In genomic region chr19:19490247-19490968, GRCh38 we compare ENCODE assay signal across 8 cellular contexts. TPM values are rescaled to one million over a fixed set of nuclear protein-coding genes. Genes with fewer than 3 reads are reported as not detected.
DNase-seq lines count a peak whose midpoint lies in the region; ATAC-seq and TF ChIP-seq lines count a peak whose summit lies in the region.

No MANE protein-coding gene starts in this region.

- intact Hi-C loops in Right ventricle myocardium superior (cut with DNase I): no loop called here
- intact Hi-C loops in posterior cingulate gyrus (cut with DNase I): loop anchor here (1.0 kb wide), 1 partner anchor 123 kb away; no protein-coding TSS in a partner anchor
- intact Hi-C loops in tibial artery (cut with DNase I; ENCODE audit: low total_unique reads): loop anchor here (2.0 kb wide), 1 partner anchor 124 kb away; no protein-coding TSS in a partner anchor

- peak overlapping the region; percentile 84 for H3K9ac ChIP-seq in adipocyte (ENCODE audit: low read length)

- H3K9me3 ChIP-seq in adipocyte (ENCODE audit: control insufficient read depth, low read length) (no peaks in the 10 kb centered on the region), tibial artery (no peaks in the 10 kb centered on the region)

- H3K36me3 ChIP-seq in adipocyte (ENCODE audit: control insufficient read depth, insufficient read depth, low read length, severe bottlenecking) (peaks cover 26% of the 10 kb centered on the region), tibial artery (peaks cover 23 to 39% (median 29%) of the 10 kb centered on the region in 3 donors)

- H3K4me1 ChIP-seq in adipocyte (ENCODE audit: control insufficient read depth, insufficient read depth, low read length) (peaks cover 26% of the 10 kb centered on the region), tibial artery (peaks cover 0 to 50% (median 29%) of the 10 kb centered on the region in 4 donors)

- H3K27me3 ChIP-seq in adipocyte (replicated peaks; ENCODE audit: control insufficient read depth, insufficient read depth, low read length): no peaks in the 10 kb centered on the region
- H3K27me3 ChIP-seq in tibial artery: no peaks in the 10 kb centered on the region

- ATAC-seq in Right ventricle myocardium superior (ENCODE audit: poor library complexity) (peak; percentile 71), GM18519 (IDR thresholded peaks at IDR 0.05; ENCODE audit: low FRiP score, unreplicated experiment) (no peak)

- H3K27ac ChIP-seq in tibial artery: peak overlapping the region; percentile 78 to 86

- peak; percentile 83 for TF ChIP-seq CTCF in GM12872 (IDR thresholded peaks at IDR 0.05; ENCODE audit: insufficient read depth, low read depth, low read length)
- TF ChIP-seq CTCF in tibial artery (IDR thresholded peaks at IDR 0.05): peak; percentile 82 to 88

- DNase-seq in NCI-H1105 (lab: John Stamatoyannopoulos, UW) (peak; percentile 75), T follicular helper cell (ENCODE audit: low read depth) (peak; percentile 78), adipocyte (ENCODE audit: low read depth) (peak; percentile 92), Right ventricle myocardium superior (peak; percentile 80), posterior cingulate gyrus (peak; percentile 39 to 95 (median 80)), tibial artery (peak; percentile 81 to 88)

- peak overlapping the region; percentile 76 for H3K4me3 ChIP-seq in adipocyte (ENCODE audit: low read length)
- peak overlapping the region in 1 of 2 donors; percentile 3 for H3K4me3 ChIP-seq in tibial artery

RNA-seq across cellular contexts. Expression of gene TSSK6, which starts 24.9 kb away (rescaled TPM):
- total RNA-seq in Right ventricle myocardium superior: 0.67 TPM

RNA-seq across cellular contexts. Expression of gene NDUFA13, which starts 25.6 kb away (rescaled TPM):
- total RNA-seq in Right ventricle myocardium superior: 1,367 TPM

RNA-seq across cellular contexts. Expression of gene YJEFN3, which starts 38.3 kb away (rescaled TPM):
- total RNA-seq in Right ventricle myocardium superior: 5.8 TPM

RNA-seq across cellular contexts. Expression of gene CILP2, which starts 47.7 kb away (rescaled TPM):
- total RNA-seq in Right ventricle myocardium superior: 0.40 TPM
